2 cellular contexts compared by ENCODE assay signal in genomic region chrX:44025611-44026010, GRCh38.
TF ChIP-seq lines count a peak whose summit lies in the region.

No MANE protein-coding gene starts in this region.

TF ChIP-seq in SK-N-SH treated with all-trans-retinoic acid at 6 μM for 48 hours, 23 proteins besides CTCF, POLR2A, EP300 and RAD21 (continued from another document):
- no peak for TF ChIP-seq TSHZ2 (CRISPR knock-in tag; IDR thresholded peaks at IDR 0.05)
- TF ChIP-seq, protein P1, sequence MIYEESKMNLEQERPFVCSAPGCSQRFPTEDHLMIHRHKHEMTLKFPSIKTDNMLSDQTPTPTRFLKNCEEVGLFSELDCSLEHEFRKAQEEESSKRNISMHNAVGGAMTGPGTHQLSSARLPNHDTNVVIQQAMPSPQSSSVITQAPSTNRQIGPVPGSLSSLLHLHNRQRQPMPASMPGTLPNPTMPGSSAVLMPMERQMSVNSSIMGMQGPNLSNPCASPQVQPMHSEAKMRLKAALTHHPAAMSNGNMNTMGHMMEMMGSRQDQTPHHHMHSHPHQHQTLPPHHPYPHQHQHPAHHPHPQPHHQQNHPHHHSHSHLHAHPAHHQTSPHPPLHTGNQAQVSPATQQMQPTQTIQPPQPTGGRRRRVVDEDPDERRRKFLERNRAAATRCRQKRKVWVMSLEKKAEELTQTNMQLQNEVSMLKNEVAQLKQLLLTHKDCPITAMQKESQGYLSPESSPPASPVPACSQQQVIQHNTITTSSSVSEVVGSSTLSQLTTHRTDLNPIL (CRISPR knock-in tag; IDR thresholded peaks at IDR 0.05; ENCODE audit: low read depth), result no peak
- TF ChIP-seq GLIS3 (CRISPR knock-in tag; IDR thresholded peaks at IDR 0.05), result no peak
- no peak for TF ChIP-seq ISL1 (CRISPR knock-in tag; IDR thresholded peaks at IDR 0.05)
TF ChIP-seq in SK-N-SH treated with all-trans-retinoic acid at 6 μM for 48 hours: peak in this region for 0.

TF ChIP-seq in SK-N-SH, 30 proteins besides CTCF, POLR2A, EP300 and RAD21 (continued from another document):
- TF ChIP-seq RXRA (IDR thresholded peaks at IDR 0.05; ENCODE audit: borderline replicate concordance, low read depth), result no peak
- no peak for TF ChIP-seq NFIC (IDR thresholded peaks at IDR 0.05; ENCODE audit: borderline replicate concordance)
- TF ChIP-seq IRF3 (IDR thresholded peaks at IDR 0.05; ENCODE audit: low read depth, low read length), result no peak
- no peak for TF ChIP-seq RFX5 (IDR thresholded peaks at IDR 0.05; ENCODE audit: low read length)
- no peak for TF ChIP-seq TCF12 (IDR thresholded peaks at IDR 0.05)
- TF ChIP-seq MEF2A (IDR thresholded peaks at IDR 0.05; ENCODE audit: borderline replicate concordance, low read depth), result no peak
- no peak for TF ChIP-seq POLR2AphosphoS5 (IDR thresholded peaks at IDR 0.05; ENCODE audit: low read depth, low read length)
- TF ChIP-seq RCOR1 (IDR thresholded peaks at IDR 0.05; ENCODE audit: low read length), result no peak
- TF ChIP-seq, protein P2, sequence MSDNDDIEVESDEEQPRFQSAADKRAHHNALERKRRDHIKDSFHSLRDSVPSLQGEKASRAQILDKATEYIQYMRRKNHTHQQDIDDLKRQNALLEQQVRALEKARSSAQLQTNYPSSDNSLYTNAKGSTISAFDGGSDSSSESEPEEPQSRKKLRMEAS (IDR thresholded peaks at IDR 0.05; ENCODE audit: low read depth), result no peak
- TF ChIP-seq USF1 (IDR thresholded peaks at IDR 0.05; ENCODE audit: borderline replicate concordance, low read depth), result no peak
- TF ChIP-seq FOXM1 (IDR thresholded peaks at IDR 0.05; ENCODE audit: low read depth), result no peak
